Comparison of ENCODE assay signal across 17 cellular contexts in the genomic region with DNA sequence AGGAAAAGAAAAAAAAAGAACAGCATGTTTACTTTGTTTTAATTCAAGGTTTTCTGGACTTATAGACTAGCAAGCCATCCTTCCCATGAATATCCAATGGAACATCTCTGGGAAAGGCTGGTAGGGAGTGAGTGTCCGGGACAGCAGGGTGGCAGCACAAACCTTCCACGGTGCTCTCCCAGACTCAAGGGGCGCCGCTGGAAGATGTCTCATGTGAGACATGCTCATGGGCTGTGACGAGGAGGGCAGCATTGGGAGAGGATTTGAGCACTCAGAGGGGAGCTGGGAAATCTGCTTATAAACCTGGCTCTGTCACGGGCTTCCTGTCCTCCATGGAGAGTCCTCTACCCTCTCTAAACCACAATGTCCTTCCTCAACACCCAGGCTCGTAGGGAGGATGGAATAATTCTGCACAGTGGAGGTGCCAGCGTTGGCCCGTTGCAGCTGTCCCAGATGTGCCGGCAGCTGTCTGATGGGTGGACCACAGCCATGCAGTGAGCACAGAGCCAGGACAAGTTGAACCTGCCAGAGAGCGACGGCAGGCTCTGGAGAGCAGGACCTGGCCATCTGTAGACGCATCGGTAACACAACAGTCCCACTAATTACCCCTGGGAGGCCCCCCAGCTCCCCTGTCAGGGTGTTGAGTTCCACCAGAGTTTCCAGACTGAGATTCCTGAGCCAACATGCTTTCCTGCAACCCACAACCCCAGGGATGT.
DNase-seq lines count a peak whose midpoint lies in the region; ATAC-seq, FAIRE-seq and TF ChIP-seq lines count a peak whose summit lies in the region.
"Had no signal": no experiment of that assay in that cellular context is flagged by ENCODE, and none has a peak within 500 bp of the region (broad histone marks: within the 10 kb centered on the region; RNA-seq: fewer than 3 reads in every experiment).

No MANE protein-coding gene starts in this region.

- POLR2A ChIA-PET in WTC11 (lab: Charles Lee) (no interaction called here), H1 (lab: Charles Lee; ENCODE audit: partially characterized antibody) (no interaction called here)

- peak; percentile 41 to 61 for DNase-seq in NCI-H524 (lab: John Stamatoyannopoulos, UW)
- DNase-seq in NCI-H524 treated with DMSO at 0.1 percent for 48 hours (lab: John Stamatoyannopoulos, UW): no peak
- DNase-seq in WTC11 (ENCODE audit: low spot score): no peak
- DNase-seq in H1 (ENCODE audit: low read depth in 1 of 2, low spot score in 2 of 2): no peak
- DNase-seq in upper lobe of right lung: peak; percentile 51
- DNase-seq in SHP77 treated with DMSO at 0.1 percent for 48 hours (lab: John Stamatoyannopoulos, UW): no peak
- no peak for DNase-seq in activated naive CD4-positive, alpha-beta T cell treated with anti-CD3 and anti-CD28 coated beads, Interleukin-2, amount 50 U/mL, for 16 hours
- DNase-seq in activated T-cell treated with anti-CD3 and anti-CD28 coated beads, Interleukin-2, amount 50 U/mL, for 24 hours: no peak
- DNase-seq: 8988T; AML-193; Caco-2; CD8-positive, alpha-beta memory T cell; GM23248; H7 had no signal

- peaks cover 5 to 10% (median 5%) of the 10 kb centered on the region in 4 experiments for H3K4me1 ChIP-seq in H1 (replicated peaks in 1 of 4; ENCODE audit: control insufficient read depth in 3 of 4, insufficient read depth in 4 of 4, low read length in 3 of 4)
- H3K4me1 ChIP-seq in upper lobe of right lung: no peaks in the 10 kb centered on the region
- H3K4me1 ChIP-seq: BLaER1, Caco-2 had no signal

- no peak overlapping the region for H4K91ac ChIP-seq in H1 (replicated peaks; ENCODE audit: insufficient read length, low read length)

- no peak overlapping the region for H3K9ac ChIP-seq in H1 (replicated peaks in 1 of 4; ENCODE audit: extremely low read depth in 1 of 4, low read depth in 3 of 4, low read length in 3 of 4)
- H3K9ac ChIP-seq: BLaER1, GM23248 had no signal

- H2BK120ac ChIP-seq in H1 (replicated peaks; ENCODE audit: low read depth, low read length): no peak overlapping the region

- H3K18ac ChIP-seq in H1 (ENCODE audit: extremely low read depth, low read length): no peak overlapping the region

- H3K79me2 ChIP-seq in H1 (ENCODE audit: control insufficient read depth in 1 of 2, insufficient read depth in 2 of 2, low read length in 2 of 2): no peaks in the 10 kb centered on the region

- H2BK5ac ChIP-seq in H1 (ENCODE audit: low read depth, low read length): no peak overlapping the region

- H3K27me3 Mint-ChIP-seq in WTC11 (ENCODE audit: low read depth): peaks cover 7% of the 10 kb centered on the region; the same call in 1 of the 2 replicates
- peaks cover 41% of the 10 kb centered on the region for H3K27me3 Mint-ChIP-seq in activated T-cell treated with anti-CD3 and anti-CD28 coated beads, Interleukin-2, amount 50 U/mL, for 24 hours

- no peak overlapping the region for H2BK15ac ChIP-seq in H1 (ENCODE audit: low read length)

- H3K4me3 ChIP-seq in H1 (ENCODE audit: extremely low read depth in 1 of 4, insufficient read depth in 2 of 4, low read depth in 3 of 4, low read length in 4 of 4) (no peak overlapping the region), upper lobe of right lung (no peak overlapping the region)
- H3K4me3 ChIP-seq: BLaER1, GM12878, GM23248 had no signal

- no peak overlapping the region for H2AFZ ChIP-seq in H1 (ENCODE audit: low read length)
- H2AFZ ChIP-seq: GM23248 had no signal

- H2BK12ac ChIP-seq in H1 (ENCODE audit: low read depth, low read length): 0 out of 2 replicates have a peak overlapping the region, but pooled peaks have one; percentile 18

- H3K36me3 Mint-ChIP-seq in WTC11: no peaks in the 10 kb centered on the region
- no peaks in the 10 kb centered on the region for H3K36me3 Mint-ChIP-seq in activated T-cell treated with anti-CD3 and anti-CD28 coated beads, Interleukin-2, amount 50 U/mL, for 24 hours (ENCODE audit: low read depth)
- H3K36me3 Mint-ChIP-seq: CD8-positive, alpha-beta memory T cell had no signal

- WGBS in H1 (ENCODE audit: extremely low coverage in 1 of 2, insufficient coverage in 1 of 2, insufficient read length in 1 of 2, insufficient replicate concordance in 2 of 2, low coverage in 1 of 2, low lambda C conversion rate in 2 of 2, missing lambda C conversion rate in 1 of 2), 2 experiments: 95% methylated on average over 13 of the region's 14 CpGs; no CpG with 5 or more reads in 1 of the 2 experiments

- peaks cover 22% of the 10 kb centered on the region for H3K4me1 Mint-ChIP-seq in WTC11
- no peaks in the 10 kb centered on the region for H3K4me1 Mint-ChIP-seq in activated T-cell treated with anti-CD3 and anti-CD28 coated beads, Interleukin-2, amount 50 U/mL, for 24 hours (ENCODE audit: low read depth)
- H3K4me1 Mint-ChIP-seq: CD8-positive, alpha-beta memory T cell had no signal

- no peaks in the 10 kb centered on the region for H3K79me1 ChIP-seq in H1 (ENCODE audit: low read depth, low read length)

- H3K9me3 Mint-ChIP-seq in WTC11: peaks cover 3% of the 10 kb centered on the region; the same call in 1 of the 2 replicates
- no peaks in the 10 kb centered on the region for H3K9me3 Mint-ChIP-seq in activated T-cell treated with anti-CD3 and anti-CD28 coated beads, Interleukin-2, amount 50 U/mL, for 24 hours

- no peaks in the 10 kb centered on the region for H3K23me2 ChIP-seq in H1 (ENCODE audit: low read depth, low read length)

- H3K27ac ChIP-seq in H1 (ENCODE audit: low read depth, low read length) (no peak overlapping the region), upper lobe of right lung (no peak overlapping the region)
- H3K27ac ChIP-seq: BLaER1, GM23248 had no signal

- H3K27me3 ChIP-seq in H1 (replicated peaks in 1 of 4; ENCODE audit: control insufficient read depth in 3 of 4, extremely low read depth in 1 of 4, insufficient read depth in 3 of 4, low read length in 3 of 4): no peaks in the 10 kb centered on the region; a peak in 2 of 7 replicates
- no peaks in the 10 kb centered on the region for H3K27me3 ChIP-seq in upper lobe of right lung
- H3K27me3 ChIP-seq: BLaER1 had no signal

- TF ChIP-seq CTCF in WTC11 (IDR thresholded peaks at IDR 0.05) (no peak), H1 (IDR thresholded peaks at IDR 0.05; ENCODE audit: control extremely low read depth in 1 of 3, insufficient read depth in 1 of 3, low read depth in 1 of 3, low read length in 3 of 3) (no peak), upper lobe of right lung (IDR thresholded peaks at IDR 0.05) (no peak)

- no peak overlapping the region for H4K5ac ChIP-seq in H1 (ENCODE audit: insufficient read length, low read depth, low read length)

- no peak overlapping the region for H2BK20ac ChIP-seq in H1 (ENCODE audit: low read length)

- no peak overlapping the region for H3K56ac ChIP-seq in H1 (replicated peaks; ENCODE audit: insufficient read length, low read depth, low read length)

- H3K23ac ChIP-seq in H1 (ENCODE audit: insufficient read length): no peak overlapping the region

- CTCF ChIA-PET in WTC11 (lab: Charles Lee) (no interaction called here), H1 (lab: Charles Lee; ENCODE audit: partially characterized antibody) (interaction anchor here (0.6 to 1.7 kb wide), 5 partner anchors 12 to 528 kb away, joined by 3 to 4 read pairs (median 3); no protein-coding TSS in a partner anchor)

- TF ChIP-seq RAD21 in H1 (IDR thresholded peaks at IDR 0.05 in 1 of 2, conservative IDR thresholded peaks at IDR 0.05 in 1 of 2; ENCODE audit: low read depth in 2 of 2, low read length in 2 of 2): no peak

- no peak for TF ChIP-seq EP300 in H1 (IDR thresholded peaks at IDR 0.05; ENCODE audit: borderline replicate concordance in 1 of 2, low read depth in 2 of 2, low read length in 2 of 2)

- ATAC-seq in WTC11 (no peak), upper lobe of right lung (no peak)
- ATAC-seq: GM12878 had no signal

- no peak overlapping the region for H3K4ac ChIP-seq in H1 (replicated peaks; ENCODE audit: insufficient read length, low read depth, low read length)

- H4K8ac ChIP-seq in H1 (ENCODE audit: extremely low read depth, insufficient read depth, low read length): no peak overlapping the region

- no peak for FAIRE-seq in H1 (lab: Jason Lieb, UNC)
- FAIRE-seq: GM12878, GM18507 had no signal

- no peak overlapping the region for H3K27ac Mint-ChIP-seq in WTC11
- H3K27ac Mint-ChIP-seq in activated T-cell treated with anti-CD3 and anti-CD28 coated beads, Interleukin-2, amount 50 U/mL, for 24 hours: no peak overlapping the region

- TF ChIP-seq POLR2A in H1 (IDR thresholded peaks at IDR 0.05; ENCODE audit: control extremely low read depth in 1 of 2, low read depth in 2 of 2, low read length in 2 of 2): no peak

- H3K4me2 ChIP-seq in H1 (ENCODE audit: insufficient read depth in 1 of 2, low read depth in 2 of 2, low read length in 2 of 2): no peak overlapping the region
- H3K4me2 ChIP-seq: BLaER1 had no signal

- H3K4me3 Mint-ChIP-seq in WTC11: no peak overlapping the region
- no peak overlapping the region for H3K4me3 Mint-ChIP-seq in activated T-cell treated with anti-CD3 and anti-CD28 coated beads, Interleukin-2, amount 50 U/mL, for 24 hours
- H3K4me3 Mint-ChIP-seq: CD8-positive, alpha-beta memory T cell had no signal

- H2AK5ac ChIP-seq in H1 (ENCODE audit: low read depth, low read length): no peak overlapping the region

- H3K36me3 ChIP-seq in H1 (ENCODE audit: control insufficient read depth in 2 of 4, insufficient read depth in 4 of 4, low read length in 3 of 4): no peaks in the 10 kb centered on the region
- H3K36me3 ChIP-seq in upper lobe of right lung: no peaks in the 10 kb centered on the region
- H3K36me3 ChIP-seq: BLaER1 had no signal

- intact Hi-C loops in upper lobe of right lung (cut with DNase I): no loop called here

- no peaks in the 10 kb centered on the region for H4K20me1 ChIP-seq in H1 (replicated peaks in 1 of 2; ENCODE audit: control insufficient read depth in 1 of 2, insufficient read depth in 2 of 2, low read length in 2 of 2)

- H3K9me3 ChIP-seq in H1 (ENCODE audit: insufficient read depth in 2 of 2, low read depth in 1 of 2, low read length in 1 of 2) (no peaks in the 10 kb centered on the region; a peak in 1 of 4 replicates), upper lobe of right lung (no peaks in the 10 kb centered on the region)
- H3K9me3 ChIP-seq: BLaER1, Caco-2 had no signal

- H3K14ac ChIP-seq in H1 (ENCODE audit: insufficient read length): no peak overlapping the region

TF ChIP-seq in H1, 55 proteins besides CTCF, POLR2A, EP300 and RAD21 (continues in another document):
- TF ChIP-seq SP4 (IDR thresholded peaks at IDR 0.05; ENCODE audit: low read length) (no peak), RXRA (IDR thresholded peaks at IDR 0.05; ENCODE audit: insufficient read depth, low read depth, low read length) (no peak), SUZ12 (IDR thresholded peaks at IDR 0.05; ENCODE audit: low read length) (no peak), HDAC6 (IDR thresholded peaks at IDR 0.05; ENCODE audit: low read depth, low read length) (no peak), CREB1 (IDR thresholded peaks at IDR 0.05) (no peak), CHD1 (IDR thresholded peaks at IDR 0.05; ENCODE audit: low read depth, low read length) (no peak), CBX5 (IDR thresholded peaks at IDR 0.05; ENCODE audit: low read depth, low read length) (no peak)

Comparison
In these comparisons a context has a peak if more than half of its experiments do, and no peak if none do; other contexts are left out.
1. DNase-seq: peak in NCI-H524 (2 of 2) and upper lobe of right lung (single experiment); none in NCI-H524 treated with DMSO at 0.1 percent for 48 hours (single experiment), WTC11 (single experiment), H1 (0 of 2), SHP77 treated with DMSO at 0.1 percent for 48 hours (single experiment), activated naive CD4-positive, alpha-beta T cell treated with anti-CD3 and anti-CD28 coated beads, Interleukin-2, amount 50 U/mL, for 16 hours (single experiment) and activated T-cell treated with anti-CD3 and anti-CD28 coated beads, Interleukin-2, amount 50 U/mL, for 24 hours (single experiment).